ENCODE assay signal across 7 cellular contexts in genomic region chr17:7432296-7432695, GRCh38. TPM values are rescaled to one million over a fixed set of nuclear protein-coding genes. Genes with fewer than 3 reads are reported as not detected.
"Had no signal": no experiment of that assay in that cellular context is flagged by ENCODE, and none has a peak within 500 bp of the region (broad histone marks: within the 10 kb centered on the region; RNA-seq: fewer than 3 reads in every experiment).

No MANE protein-coding gene starts in this region.

- H2AFZ ChIP-seq: GM23338 had no signal

- H3K27ac Mint-ChIP-seq: GM23338, H9 had no signal

- H3K4me2 ChIP-seq: GM23338 had no signal

- H3K4me3 Mint-ChIP-seq: GM23338, H9 had no signal

- H3K9me3 Mint-ChIP-seq: GM23338, H9 had no signal

- DNase-seq: H9, HCEC 1CT, IMR-90 had no signal

- ATAC-seq: GM23338, K562 had no signal

- H3K4me3 ChIP-seq: GM23338, K562 had no signal

RNA-seq across cellular contexts. Expression of gene SPEM3, which starts 3.6 kb away (rescaled TPM):
- total RNA-seq: GM23338, H1, H9, HT-29, IMR-90, K562 had no signal
- polyA plus RNA-seq: GM23338, IMR-90, K562 had no signal

RNA-seq across cellular contexts. Expression of gene SPEM2, which starts 6.9 kb away (rescaled TPM):
- total RNA-seq: GM23338, H1, H9, HT-29, IMR-90, K562 had no signal
- polyA plus RNA-seq: GM23338, IMR-90, K562 had no signal

RNA-seq across cellular contexts. Expression of gene SPEM1, which starts 12.2 kb away (rescaled TPM):
- total RNA-seq: GM23338, H1, HT-29, IMR-90, K562 had no signal
- polyA plus RNA-seq: GM23338, H1, IMR-90, K562 had no signal
